Comparison of ENCODE assay signal across 26 cellular contexts in the genomic region with DNA sequence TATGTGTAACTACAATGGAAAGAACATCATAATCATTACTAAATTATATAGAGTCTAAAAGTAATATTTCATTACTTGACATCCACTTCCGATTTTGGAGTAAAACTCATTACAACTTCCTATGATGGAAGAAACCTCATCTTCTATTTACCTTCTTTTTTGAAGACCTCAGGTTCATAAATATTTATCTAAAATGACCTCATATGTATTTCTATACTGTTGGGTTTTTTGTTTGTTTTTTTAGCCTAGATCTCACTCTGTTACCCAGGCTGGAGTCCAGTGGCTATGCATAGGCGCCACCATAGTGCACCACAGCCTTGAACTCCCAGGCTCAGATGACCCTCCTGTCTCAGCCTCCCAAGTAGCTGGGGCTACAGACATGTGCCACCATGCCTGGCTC. TPM values are rescaled to one million over a fixed set of nuclear protein-coding genes. Genes with fewer than 3 reads are reported as not detected.
A peak's percentile ranks its signal among the peaks of the same experiment; 100 is the strongest.
DNase-seq lines count a peak whose midpoint lies in the region; ATAC-seq and TF ChIP-seq lines count a peak whose summit lies in the region.
"Had no signal": no experiment of that assay in that cellular context is flagged by ENCODE, and none has a peak within 500 bp of the region (broad histone marks: within the 10 kb centered on the region; RNA-seq: fewer than 3 reads in every experiment).

No MANE protein-coding gene starts in this region.

- no peaks in the 10 kb centered on the region for H3F3A ChIP-seq in GM23338 (replicated peaks; ENCODE audit: low read depth)

- ATAC-seq in GM23338 = no peak

- H3K4me2 ChIP-seq in GM23338 = peak overlapping the region; percentile 72
- H3K4me2 ChIP-seq: BLaER1 had no signal

- TF ChIP-seq POLR2A in stomach (IDR thresholded peaks at IDR 0.05) (no peak), tibial nerve (IDR thresholded peaks at IDR 0.05) (no peak)

- TF ChIP-seq EP300 in stomach (IDR thresholded peaks at IDR 0.05) = no peak
- TF ChIP-seq EP300 in tibial nerve (IDR thresholded peaks at IDR 0.05) = no peak

- no peak for TF ChIP-seq CTCF in GM23338 (conservative IDR thresholded peaks at IDR 0.05; ENCODE audit: low read depth in 2 of 2)
- no peak for TF ChIP-seq CTCF in endodermal cell (conservative IDR thresholded peaks at IDR 0.05)
- TF ChIP-seq CTCF in stomach (IDR thresholded peaks at IDR 0.05) = no peak
- TF ChIP-seq CTCF in tibial nerve (IDR thresholded peaks at IDR 0.05) = no peak

- H3K4me1 ChIP-seq in GM23338 (ENCODE audit: insufficient read depth) = peaks cover 60% of the 10 kb centered on the region
- H3K4me1 ChIP-seq in endodermal cell (ENCODE audit: control insufficient read depth, insufficient read depth, low read length) = peaks cover 18% of the 10 kb centered on the region
- peaks cover 13 to 75% (median 46%) of the 10 kb centered on the region in 4 donors for H3K4me1 ChIP-seq in stomach
- H3K4me1 ChIP-seq in tibial nerve = peaks cover 0 to 31% (median 8%) of the 10 kb centered on the region in 4 donors

- H3K4me3 Mint-ChIP-seq in GM23338 (no peak overlapping the region), endodermal cell (no peak overlapping the region)
- H3K4me3 Mint-ChIP-seq: activated naive CD8-positive, alpha-beta T cell; nephron had no signal

- no peaks in the 10 kb centered on the region for H3K27me3 Mint-ChIP-seq in GM23338 (ENCODE audit: insufficient read depth, low read depth, poor library complexity)
- H3K27me3 Mint-ChIP-seq in endodermal cell (ENCODE audit: insufficient read depth) = no peaks in the 10 kb centered on the region
- H3K27me3 Mint-ChIP-seq: activated naive CD8-positive, alpha-beta T cell had no signal

- H3K4me1 Mint-ChIP-seq in GM23338 = peaks cover 55% of the 10 kb centered on the region
- peaks cover 34% of the 10 kb centered on the region for H3K4me1 Mint-ChIP-seq in endodermal cell

- no peaks in the 10 kb centered on the region for H3K9me3 Mint-ChIP-seq in GM23338
- no peaks in the 10 kb centered on the region for H3K9me3 Mint-ChIP-seq in endodermal cell

- peaks cover 39% of the 10 kb centered on the region for H3K79me2 ChIP-seq in GM23338 (replicated peaks; ENCODE audit: insufficient read depth)

- H4K20me1 ChIP-seq in GM23338 (replicated peaks; ENCODE audit: insufficient read depth) = no peaks in the 10 kb centered on the region
- H4K20me1 ChIP-seq: BLaER1 had no signal

- intact Hi-C loops in stomach (cut with DNase I; ENCODE audit: low total_unique reads) = no loop called here

- no peak overlapping the region for H2AFZ ChIP-seq in GM23338

- no peak overlapping the region for H3K9ac ChIP-seq in endodermal cell (ENCODE audit: extremely low read depth, low read length, poor library complexity, severe bottlenecking)
- H3K9ac ChIP-seq: BLaER1 had no signal

- H3K27ac ChIP-seq in GM23338 (ENCODE audit: low read depth) = no peak overlapping the region
- H3K27ac ChIP-seq in endodermal cell (ENCODE audit: low read depth, low read length) = no peak overlapping the region
- peak overlapping the region in 4 of 5 donors; percentile 4 to 64 (median 43) for H3K27ac ChIP-seq in stomach
- peak overlapping the region in 1 of 4 donors; percentile 49 for H3K27ac ChIP-seq in tibial nerve
- H3K27ac ChIP-seq in substantia nigra (ENCODE audit: low read depth, low read length, poor library complexity, severe bottlenecking) = no peak overlapping the region
- H3K27ac ChIP-seq: BLaER1, Peyer's patch had no signal

- H3K9me3 ChIP-seq in endodermal cell (ENCODE audit: control insufficient read depth, low read length) (peaks cover under 1% of the 10 kb centered on the region), stomach (no peaks in the 10 kb centered on the region), tibial nerve (no peaks in the 10 kb centered on the region)
- H3K9me3 ChIP-seq: BLaER1, Peyer's patch had no signal

- H3K9me2 ChIP-seq in GM23338 (ENCODE audit: insufficient read depth) = no peaks in the 10 kb centered on the region

- 96 to 100% methylated on average over 1 to 2 of the region's 2 CpGs for WGBS in endodermal cell (ENCODE audit: insufficient coverage in 1 of 2, insufficient read length in 1 of 2), 2 experiments
- WGBS in stomach, 5 donors = 64 to 86% (median 78%) methylated on average over 2 of the region's 2 CpGs
- WGBS in tibial nerve, 2 donors = 88 to 94% methylated on average over 2 of the region's 2 CpGs

- H3K36me3 Mint-ChIP-seq in GM23338 (ENCODE audit: low read depth) (peaks cover 3% of the 10 kb centered on the region; the same call in 2 of the 3 replicates), endodermal cell (ENCODE audit: low read depth) (peaks cover 3% of the 10 kb centered on the region)

- H3K4me3 ChIP-seq in GM23338 (no peak overlapping the region), endodermal cell (ENCODE audit: low read length) (no peak overlapping the region), stomach (no peak overlapping the region), tibial nerve (no peak overlapping the region)
- H3K4me3 ChIP-seq: BLaER1, Peyer's patch had no signal

- H3K27ac Mint-ChIP-seq in GM23338 (peak overlapping the region; percentile 84; the same call in 1 of the 2 replicates), endodermal cell (peak overlapping the region; percentile 33)
- H3K27ac Mint-ChIP-seq: activated naive CD8-positive, alpha-beta T cell had no signal

- H3K27me3 ChIP-seq in GM23338 (ENCODE audit: insufficient read depth) (no peaks in the 10 kb centered on the region), endodermal cell (ENCODE audit: control insufficient read depth, insufficient read depth, low read length, poor library complexity, severe bottlenecking) (no peaks in the 10 kb centered on the region), stomach (no peaks in the 10 kb centered on the region), tibial nerve (no peaks in the 10 kb centered on the region)
- H3K27me3 ChIP-seq: BLaER1, Peyer's patch had no signal

- DNase-seq in DMS53 treated with DMSO at 0.1 percent for 48 hours (lab: John Stamatoyannopoulos, UW; ENCODE audit: unreplicated experiment) = peak; percentile 28
- no peak for DNase-seq in GM23338 (ENCODE audit: low spot score)
- no peak for DNase-seq in endodermal cell
- no peak for DNase-seq in stomach
- no peak for DNase-seq in NCI-H187 (lab: John Stamatoyannopoulos, UW)
- DNase-seq in tibial nerve (ENCODE audit: low spot score in 2 of 2) = no peak
- no peak for DNase-seq in substantia nigra (lab: John Stamatoyannopoulos, UW)
- DNase-seq: activated CD4-positive, alpha-beta T cell treated with anti-CD3 and anti-CD28 coated beads for 48 hours; activated CD8-positive, alpha-beta memory T cell treated with anti-CD3 and anti-CD28 coated beads for 24 hours; activated effector memory CD4-positive, alpha-beta T cell treated with anti-CD3 and anti-CD28 coated beads, Interleukin-2, amount 50 U/mL, for 16 hours; activated T-cell treated with anti-CD3 and anti-CD28 coated beads for 4 hours; central memory CD4-positive, alpha-beta T cell; dermis blood vessel endothelial cell; foreskin melanocyte; NCI-H1092; NCI-H1694; NCI-H774; Peyer's patch; SIG-M5; small intestine; stimulated activated naive CD4-positive, alpha-beta T cell; SW 1271; T-helper 9 cell had no signal

- no peaks in the 10 kb centered on the region for H3K36me3 ChIP-seq in GM23338 (ENCODE audit: insufficient read depth)
- H3K36me3 ChIP-seq in endodermal cell (ENCODE audit: control insufficient read depth, insufficient read depth, low read length) = peaks cover 5% of the 10 kb centered on the region
- peaks cover 0 to 2% (median 1%) of the 10 kb centered on the region in 4 donors for H3K36me3 ChIP-seq in stomach
- H3K36me3 ChIP-seq in tibial nerve = no peaks in the 10 kb centered on the region
- H3K36me3 ChIP-seq: BLaER1 had no signal

TF ChIP-seq in GM23338, 12 proteins besides CTCF, POLR2A, EP300 and RAD21:
- TF ChIP-seq EZH2phosphoT487 (IDR thresholded peaks at IDR 0.05; ENCODE audit: unreplicated experiment) (no peak), POLR2AphosphoS5 (IDR thresholded peaks at IDR 0.05; ENCODE audit: low read depth) (no peak), ZNF114 (CRISPR knock-in tag; IDR thresholded peaks at IDR 0.05) (no peak), STAT1 (IDR thresholded peaks at IDR 0.05; ENCODE audit: unreplicated experiment) (no peak), NANOG (IDR thresholded peaks at IDR 0.05; ENCODE audit: borderline replicate concordance) (no peak)
TF ChIP-seq in GM23338: peak in this region for 0.

RNA-seq across cellular contexts. Expression of a gene that starts 39.9 kb away (rescaled TPM):
- 15.9 and 18.2 TPM in 2 replicates for total RNA-seq in GM23338 (2014; rRNA removed; shearing (Covaris generic))
- polyA plus RNA-seq in GM23338 (2016; fragmentation: Nextera tagmentation; extraction: Ambion mirVana) (4.3 and 5.5 TPM in 2 replicates), stomach (10 to 100 TPM in 2 of 3 donors, 1 to 10 TPM in 1; 6.7 to 34.4 (median 12.3) TPM)
- total RNA-seq in endodermal cell (10 to 100 TPM; 20.3 to 31.0 TPM), stomach (10 to 100 TPM in 2 of 5 donors, 1 to 10 TPM in 3; 3.8 to 23.7 (median 8.9) TPM), tibial nerve (1 to 10 TPM in 2 of 4 donors, under 1 TPM in 2; 0.39 to 2.4 (median 1.4) TPM)
- 3.8 TPM for polyA plus RNA-seq in endodermal cell (2013, experiment 1 of 2)
- 4.1 TPM for polyA plus RNA-seq in endodermal cell (2013, experiment 2 of 2)

RNA-seq across cellular contexts. Expression of a gene that starts 48.6 kb away (rescaled TPM):
- 56.5 and 59.7 TPM in 2 replicates for total RNA-seq in GM23338 (2014; rRNA removed; shearing (Covaris generic))
- polyA plus RNA-seq in GM23338 (2016; fragmentation: Nextera tagmentation; extraction: Ambion mirVana) (28.9 and 31.0 TPM in 2 replicates), stomach (10 to 100 TPM in 2 of 3 donors, 1 to 10 TPM in 1; 8.5 to 16.3 (median 12.1) TPM)
- total RNA-seq in endodermal cell (10 to 100 TPM; 33.2 to 78.3 TPM), stomach (100 to 1,000 TPM in 1 of 5 donors, 10 to 100 TPM in 4; 21.7 to 118 (median 47.8) TPM), tibial nerve (10 to 100 TPM; 30.6 to 51.6 (median 40.8) TPM)
- polyA plus RNA-seq in endodermal cell (2013, experiment 1 of 2) = 30.1 TPM
- polyA plus RNA-seq in endodermal cell (2013, experiment 2 of 2) = 28.9 TPM

Comparison
In these comparisons a context has a peak if more than half of its experiments do, and no peak if none do; other contexts are left out.
1. H3K27ac ChIP-seq: peak in stomach (4 of 5); none in GM23338 (single experiment), endodermal cell (single experiment) and substantia nigra (single experiment).